In the genomic region with DNA sequence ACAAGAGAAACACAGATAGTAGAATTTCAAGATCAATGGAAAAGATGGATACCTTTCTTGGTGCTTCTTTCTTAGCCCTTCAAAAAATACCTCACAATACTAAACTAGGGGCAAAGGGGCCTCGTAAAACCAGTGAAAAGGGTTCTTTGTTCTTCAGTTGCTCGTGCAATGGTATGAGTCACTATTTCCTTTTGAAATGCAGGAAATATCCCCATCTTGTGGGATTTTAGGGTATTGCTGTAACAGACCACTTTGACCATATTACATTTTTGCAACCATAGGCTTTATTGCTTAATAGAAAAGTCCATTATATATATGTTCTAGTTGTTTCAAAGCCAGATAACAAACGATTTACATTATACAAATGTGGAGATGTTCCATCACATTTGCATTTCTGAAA, we compare ENCODE assay signal across 1 cellular context.
TF ChIP-seq lines count a peak whose summit lies in the region.

No MANE protein-coding gene starts in this region.

TF ChIP-seq in GM23338, 12 proteins besides CTCF, POLR2A, EP300 and RAD21 (continued from another document):
- TF ChIP-seq, protein P1, sequence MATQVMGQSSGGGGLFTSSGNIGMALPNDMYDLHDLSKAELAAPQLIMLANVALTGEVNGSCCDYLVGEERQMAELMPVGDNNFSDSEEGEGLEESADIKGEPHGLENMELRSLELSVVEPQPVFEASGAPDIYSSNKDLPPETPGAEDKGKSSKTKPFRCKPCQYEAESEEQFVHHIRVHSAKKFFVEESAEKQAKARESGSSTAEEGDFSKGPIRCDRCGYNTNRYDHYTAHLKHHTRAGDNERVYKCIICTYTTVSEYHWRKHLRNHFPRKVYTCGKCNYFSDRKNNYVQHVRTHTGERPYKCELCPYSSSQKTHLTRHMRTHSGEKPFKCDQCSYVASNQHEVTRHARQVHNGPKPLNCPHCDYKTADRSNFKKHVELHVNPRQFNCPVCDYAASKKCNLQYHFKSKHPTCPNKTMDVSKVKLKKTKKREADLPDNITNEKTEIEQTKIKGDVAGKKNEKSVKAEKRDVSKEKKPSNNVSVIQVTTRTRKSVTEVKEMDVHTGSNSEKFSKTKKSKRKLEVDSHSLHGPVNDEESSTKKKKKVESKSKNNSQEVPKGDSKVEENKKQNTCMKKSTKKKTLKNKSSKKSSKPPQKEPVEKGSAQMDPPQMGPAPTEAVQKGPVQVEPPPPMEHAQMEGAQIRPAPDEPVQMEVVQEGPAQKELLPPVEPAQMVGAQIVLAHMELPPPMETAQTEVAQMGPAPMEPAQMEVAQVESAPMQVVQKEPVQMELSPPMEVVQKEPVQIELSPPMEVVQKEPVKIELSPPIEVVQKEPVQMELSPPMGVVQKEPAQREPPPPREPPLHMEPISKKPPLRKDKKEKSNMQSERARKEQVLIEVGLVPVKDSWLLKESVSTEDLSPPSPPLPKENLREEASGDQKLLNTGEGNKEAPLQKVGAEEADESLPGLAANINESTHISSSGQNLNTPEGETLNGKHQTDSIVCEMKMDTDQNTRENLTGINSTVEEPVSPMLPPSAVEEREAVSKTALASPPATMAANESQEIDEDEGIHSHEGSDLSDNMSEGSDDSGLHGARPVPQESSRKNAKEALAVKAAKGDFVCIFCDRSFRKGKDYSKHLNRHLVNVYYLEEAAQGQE (IDR thresholded peaks at IDR 0.05; ENCODE audit: unreplicated experiment) = no peak
